Comparison of ENCODE assay signal across 9 cellular contexts in the genomic region with DNA sequence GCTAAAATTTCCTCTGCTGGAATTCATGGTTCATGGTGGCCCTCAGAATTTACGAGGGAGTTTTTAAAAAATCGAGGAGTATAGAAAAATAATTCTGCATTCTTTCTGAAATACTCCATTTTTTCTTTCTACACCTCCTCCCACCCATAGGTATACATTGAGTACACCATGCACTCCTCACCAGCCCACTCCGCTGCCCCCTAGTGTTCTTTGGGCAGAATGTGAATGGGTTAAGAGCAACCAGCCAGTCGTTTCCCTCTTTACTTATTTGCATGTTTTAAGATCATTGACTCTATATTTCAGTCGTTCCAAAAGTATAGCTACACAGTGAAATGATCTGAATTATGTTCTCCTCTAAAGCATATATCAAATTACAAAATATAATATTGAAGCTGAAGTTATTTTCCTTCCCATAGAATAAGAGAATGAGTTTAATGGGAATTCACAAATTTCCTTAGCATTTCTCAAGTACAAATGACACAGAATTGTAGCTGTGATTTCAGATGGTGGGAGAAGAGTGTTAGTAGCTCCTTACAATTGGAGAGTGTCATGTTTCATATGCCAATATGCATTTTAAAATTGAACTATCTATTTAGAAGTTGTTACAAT.
A peak's percentile ranks its signal among the peaks of the same experiment; 100 is the strongest.
DNase-seq lines count a peak whose midpoint lies in the region; ATAC-seq and TF ChIP-seq lines count a peak whose summit lies in the region.
"Had no signal": no experiment of that assay in that cellular context is flagged by ENCODE, and none has a peak within 500 bp of the region (broad histone marks: within the 10 kb centered on the region; RNA-seq: fewer than 3 reads in every experiment).

No MANE protein-coding gene starts in this region.

- peak; percentile 58 for TF ChIP-seq CTCF in psoas muscle (IDR thresholded peaks at IDR 0.05)

- WGBS in psoas muscle, 3 donors: 21 to 32% (median 25%) methylated on average over 5 of the region's 5 CpGs

- DNase-seq in NCI-H2081 (lab: John Stamatoyannopoulos, UW): peak; percentile 47 to 72
- DNase-seq in NCI-H2081 treated with DMSO at 0.1 percent for 48 hours (lab: John Stamatoyannopoulos, UW): no peak
- DNase-seq in NCI-H526 treated with DMSO at 0.1 percent for 48 hours (lab: John Stamatoyannopoulos, UW): peak; percentile 0
- DNase-seq in dermis blood vessel endothelial cell: peak; percentile 53
- peak in 1 of 2 donors; percentile 48 for DNase-seq in psoas muscle
- no peak for DNase-seq in activated CD8-positive, alpha-beta memory T cell treated with anti-CD3 and anti-CD28 coated beads, Interleukin-2, amount 50 U/mL, for 48 hours

- peak; percentile 81 for ATAC-seq in HG02798 (IDR thresholded peaks at IDR 0.05; ENCODE audit: poor library complexity, unreplicated experiment)
- peak in 1 of 4 donors; percentile 61 for ATAC-seq in psoas muscle
- no peak for ATAC-seq in GM18520 (IDR thresholded peaks at IDR 0.05; ENCODE audit: unreplicated experiment)

- H3K36me3 ChIP-seq in psoas muscle (ENCODE audit: insufficient read depth in 1 of 2, low read depth in 1 of 2): no peaks in the 10 kb centered on the region
- H3K36me3 ChIP-seq: BLaER1 had no signal

- H3K27me3 ChIP-seq in psoas muscle (ENCODE audit: insufficient read depth in 3 of 3, low read length in 2 of 3): no peaks in the 10 kb centered on the region
- H3K27me3 ChIP-seq: BLaER1 had no signal

- H3K4me3 ChIP-seq in psoas muscle: no peak overlapping the region
- H3K4me3 ChIP-seq: BLaER1 had no signal

- intact Hi-C loops in psoas muscle (cut with DNase I): loop anchor here (5.0 to 10.0 kb wide), 4 partner anchors 161 to 708 kb away; no protein-coding TSS in a partner anchor

- no peaks in the 10 kb centered on the region for H3K9me3 ChIP-seq in psoas muscle
- H3K9me3 ChIP-seq: BLaER1 had no signal

- no peak overlapping the region for H3K27ac ChIP-seq in psoas muscle
- H3K27ac ChIP-seq: BLaER1 had no signal

- no peaks in the 10 kb centered on the region for H3K4me1 ChIP-seq in psoas muscle
- H3K4me1 ChIP-seq: BLaER1 had no signal

Comparison
In these comparisons a context has a peak if more than half of its experiments do, and no peak if none do; other contexts are left out.
1. DNase-seq: peak in NCI-H2081 (2 of 2), NCI-H526 treated with DMSO at 0.1 percent for 48 hours (single experiment) and dermis blood vessel endothelial cell (single experiment); none in NCI-H2081 treated with DMSO at 0.1 percent for 48 hours (single experiment) and activated CD8-positive, alpha-beta memory T cell treated with anti-CD3 and anti-CD28 coated beads, Interleukin-2, amount 50 U/mL, for 48 hours (single experiment).